11 cellular contexts compared by ENCODE assay signal in the genomic region with DNA sequence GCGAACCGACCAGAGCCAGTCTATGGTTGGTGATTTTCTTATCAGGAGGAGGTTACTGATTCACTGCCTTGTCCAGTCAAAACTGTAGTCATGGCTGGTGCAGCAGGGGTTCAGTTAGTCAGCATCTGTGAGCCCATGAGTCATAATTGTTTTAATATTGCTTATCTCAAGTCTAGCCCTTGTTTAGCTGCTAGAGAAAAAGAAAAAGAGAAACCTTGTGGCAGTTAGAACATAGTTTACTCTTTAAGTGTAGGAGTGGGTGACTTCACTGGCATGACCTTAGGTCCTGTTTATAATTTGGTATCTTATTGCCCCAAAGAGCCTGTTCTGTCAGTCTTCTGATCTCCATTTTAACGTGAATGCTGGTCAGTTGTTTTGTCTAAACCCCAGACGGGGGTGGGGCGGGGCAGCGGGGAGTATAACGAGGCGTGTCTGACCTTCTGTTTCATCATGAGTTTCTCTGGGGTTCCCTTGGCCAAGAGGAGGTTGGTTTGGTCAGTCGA.
DNase-seq lines count a peak whose midpoint lies in the region; ATAC-seq and TF ChIP-seq lines count a peak whose summit lies in the region.
"Had no signal": no experiment of that assay in that cellular context is flagged by ENCODE, and none has a peak within 500 bp of the region (broad histone marks: within the 10 kb centered on the region; RNA-seq: fewer than 3 reads in every experiment).

No MANE protein-coding gene starts in this region.

- H3K4me3 ChIP-seq in ovary, result no peak overlapping the region
- H3K4me3 ChIP-seq: left ventricle myocardium inferior had no signal

- no peak overlapping the region for H3K27ac Mint-ChIP-seq in activated CD8-positive, alpha-beta T cell treated with anti-CD3 and anti-CD28 coated beads for 36 hours
- H3K27ac Mint-ChIP-seq in activated CD8-positive, alpha-beta T cell treated with anti-CD3 and anti-CD28 coated beads, Interleukin-2, amount 10 ng/mL, durations not matched to agents 7 days and 5 days, result no peak overlapping the region
- H3K27ac Mint-ChIP-seq: dendritic cell treated with granulocyte-macrophage colony-stimulating factor and Interleukin-4, amounts not matched to agents 40 ng/mL and 50 ng/mL, for 4 days had no signal

- POLR2A ChIA-PET in activated CD8-positive, alpha-beta T cell treated with anti-CD3 and anti-CD28 coated beads for 36 hours (lab: Charles Lee), result interaction anchor here (0.6 to 1.7 kb wide), 2 partner anchors 13 to 322 kb away, joined by 3 to 4 read pairs; no protein-coding TSS in a partner anchor
- POLR2A ChIA-PET in activated CD8-positive, alpha-beta T cell treated with anti-CD3 and anti-CD28 coated beads, Interleukin-2, amount 10 ng/mL, durations not matched to agents 7 days and 5 days (lab: Charles Lee), result interaction anchor here (0.5 kb wide), 1 partner anchor 102 kb away, joined by 5 read pairs; no protein-coding TSS in a partner anchor

- CTCF ChIA-PET in activated CD8-positive, alpha-beta T cell treated with anti-CD3 and anti-CD28 coated beads for 36 hours (lab: Charles Lee), result no interaction called here
- CTCF ChIA-PET in activated CD8-positive, alpha-beta T cell treated with anti-CD3 and anti-CD28 coated beads, Interleukin-2, amount 10 ng/mL, durations not matched to agents 7 days and 5 days (lab: Charles Lee), result no interaction called here

- H3K9me3 ChIP-seq in ovary, result no peaks in the 10 kb centered on the region
- H3K9me3 ChIP-seq: left ventricle myocardium inferior had no signal

- 17 to 48% (median 18%) methylated on average over 9 of the region's 9 CpGs for WGBS in ovary, 3 donors

- intact Hi-C loops in activated CD8-positive, alpha-beta T cell treated with anti-CD3 and anti-CD28 coated beads for 36 hours (cut with micrococcal nuclease), result no loop called here
- intact Hi-C loops in ovary (cut with DNase I), result no loop called here

- DNase-seq in activated CD8-positive, alpha-beta T cell treated with anti-CD3 and anti-CD28 coated beads for 36 hours, result peak; percentile 25
- no peak for DNase-seq in activated CD8-positive, alpha-beta T cell treated with anti-CD3 and anti-CD28 coated beads, Interleukin-2, amount 10 ng/mL, durations not matched to agents 7 days and 5 days
- peak; percentile 73 for DNase-seq in astrocyte of the hippocampus (ENCODE audit: low read depth, low spot score)
- DNase-seq in ovary, result peak; percentile 33 to 67 (median 41)
- DNase-seq in C1 segment of cervical spinal cord (lab: John Stamatoyannopoulos, UW), result no peak
- DNase-seq in occipital lobe (lab: John Stamatoyannopoulos, UW), result no peak
- DNase-seq in RPMI8226, result no peak
- DNase-seq: left ventricle myocardium inferior, NCI-H2029 treated with DMSO at 0.1 percent for 48 hours had no signal

- H3K4me1 Mint-ChIP-seq in activated CD8-positive, alpha-beta T cell treated with anti-CD3 and anti-CD28 coated beads for 36 hours (ENCODE audit: low read depth), result no peaks in the 10 kb centered on the region
- no peaks in the 10 kb centered on the region for H3K4me1 Mint-ChIP-seq in activated CD8-positive, alpha-beta T cell treated with anti-CD3 and anti-CD28 coated beads, Interleukin-2, amount 10 ng/mL, durations not matched to agents 7 days and 5 days (ENCODE audit: low read depth)

- ATAC-seq in activated CD8-positive, alpha-beta T cell treated with anti-CD3 and anti-CD28 coated beads for 36 hours, result peak; percentile 65
- ATAC-seq in activated CD8-positive, alpha-beta T cell treated with anti-CD3 and anti-CD28 coated beads, Interleukin-2, amount 10 ng/mL, durations not matched to agents 7 days and 5 days, result no peak
- peak; percentile 63 for ATAC-seq in HG03439 (IDR thresholded peaks at IDR 0.05; ENCODE audit: unreplicated experiment)

- H3K27me3 ChIP-seq in ovary, result no peaks in the 10 kb centered on the region

- no peaks in the 10 kb centered on the region for H3K9me3 Mint-ChIP-seq in activated CD8-positive, alpha-beta T cell treated with anti-CD3 and anti-CD28 coated beads for 36 hours
- H3K9me3 Mint-ChIP-seq in activated CD8-positive, alpha-beta T cell treated with anti-CD3 and anti-CD28 coated beads, Interleukin-2, amount 10 ng/mL, durations not matched to agents 7 days and 5 days (ENCODE audit: insufficient read depth), result no peaks in the 10 kb centered on the region
- H3K9me3 Mint-ChIP-seq: dendritic cell treated with granulocyte-macrophage colony-stimulating factor and Interleukin-4, amounts not matched to agents 40 ng/mL and 50 ng/mL, for 4 days had no signal

- TF ChIP-seq CTCF in activated CD8-positive, alpha-beta T cell treated with anti-CD3 and anti-CD28 coated beads for 36 hours (IDR thresholded peaks at IDR 0.05), result no peak
- TF ChIP-seq CTCF in ovary (IDR thresholded peaks at IDR 0.05), result no peak

- H3K27me3 Mint-ChIP-seq in activated CD8-positive, alpha-beta T cell treated with anti-CD3 and anti-CD28 coated beads for 36 hours, result peaks cover 14% of the 10 kb centered on the region
- H3K27me3 Mint-ChIP-seq in activated CD8-positive, alpha-beta T cell treated with anti-CD3 and anti-CD28 coated beads, Interleukin-2, amount 10 ng/mL, durations not matched to agents 7 days and 5 days (ENCODE audit: low read depth), result peaks cover 14% of the 10 kb centered on the region

- H3K4me3 Mint-ChIP-seq in activated CD8-positive, alpha-beta T cell treated with anti-CD3 and anti-CD28 coated beads for 36 hours, result no peak overlapping the region
- no peak overlapping the region for H3K4me3 Mint-ChIP-seq in activated CD8-positive, alpha-beta T cell treated with anti-CD3 and anti-CD28 coated beads, Interleukin-2, amount 10 ng/mL, durations not matched to agents 7 days and 5 days
- H3K4me3 Mint-ChIP-seq: dendritic cell treated with granulocyte-macrophage colony-stimulating factor and Interleukin-4, amounts not matched to agents 40 ng/mL and 50 ng/mL, for 4 days had no signal

- H3K27ac ChIP-seq in ovary, result no peak overlapping the region
- H3K27ac ChIP-seq: left ventricle myocardium inferior had no signal

- no peak for TF ChIP-seq EP300 in ovary (IDR thresholded peaks at IDR 0.05)

- H3K36me3 ChIP-seq in ovary, result no peaks in the 10 kb centered on the region
- H3K36me3 ChIP-seq: left ventricle myocardium inferior had no signal

- H3K36me3 Mint-ChIP-seq in activated CD8-positive, alpha-beta T cell treated with anti-CD3 and anti-CD28 coated beads for 36 hours (ENCODE audit: low read depth), result no peaks in the 10 kb centered on the region
- H3K36me3 Mint-ChIP-seq in activated CD8-positive, alpha-beta T cell treated with anti-CD3 and anti-CD28 coated beads, Interleukin-2, amount 10 ng/mL, durations not matched to agents 7 days and 5 days (ENCODE audit: low read depth), result no peaks in the 10 kb centered on the region

- no peaks in the 10 kb centered on the region for H3K4me1 ChIP-seq in ovary (ENCODE audit: insufficient read depth)
- H3K4me1 ChIP-seq: left ventricle myocardium inferior had no signal

- TF ChIP-seq POLR2A in ovary (IDR thresholded peaks at IDR 0.05), result no peak

Comparison
In these comparisons a context has a peak if more than half of its experiments do, and no peak if none do; other contexts are left out.
1. DNase-seq: peak in activated CD8-positive, alpha-beta T cell treated with anti-CD3 and anti-CD28 coated beads for 36 hours (single experiment), astrocyte of the hippocampus (single experiment) and ovary (5 of 5); none in activated CD8-positive, alpha-beta T cell treated with anti-CD3 and anti-CD28 coated beads, Interleukin-2, amount 10 ng/mL, durations not matched to agents 7 days and 5 days (single experiment), C1 segment of cervical spinal cord (0 of 14), occipital lobe (single experiment) and RPMI8226 (single experiment).